In the genomic region with DNA sequence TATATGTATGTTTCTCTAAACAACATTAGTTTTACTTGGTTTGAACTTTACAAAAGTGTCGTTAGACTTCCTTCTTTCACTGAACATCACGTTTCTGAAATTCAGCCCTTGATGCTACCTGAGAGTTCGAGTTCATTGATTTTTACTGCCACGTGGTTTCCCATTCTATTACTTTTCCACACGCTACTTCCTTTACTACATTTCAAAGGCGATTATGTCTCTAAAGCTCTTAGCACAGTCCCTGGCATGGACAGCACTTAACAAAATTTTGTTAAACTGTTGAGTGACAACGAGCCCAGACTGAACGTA, we compare ENCODE assay signal across 8 cellular contexts. TPM values are rescaled to one million over a fixed set of nuclear protein-coding genes. Genes with fewer than 3 reads are reported as not detected.
DNase-seq lines count a peak whose midpoint lies in the region; ATAC-seq, FAIRE-seq and TF ChIP-seq lines count a peak whose summit lies in the region.

No MANE protein-coding gene starts in this region.

- no peak for FAIRE-seq in H54 (lab: Jason Lieb, UNC)

- H3K4me3 ChIP-seq in astrocyte of the spinal cord (ENCODE audit: low read depth, low read length), result peak overlapping the region; percentile 93

- ATAC-seq in HG02870 (IDR thresholded peaks at IDR 0.05; ENCODE audit: unreplicated experiment), result peak; percentile 9
- no peak for ATAC-seq in natural killer cell
- no peak for ATAC-seq in HG03095 (IDR thresholded peaks at IDR 0.05; ENCODE audit: unreplicated experiment)

- H3K36me3 Mint-ChIP-seq in Calu3 (ENCODE audit: insufficient read depth, unreplicated experiment) (peaks cover 14% of the 10 kb centered on the region), natural killer cell (no peaks in the 10 kb centered on the region)

- TF ChIP-seq CTCF in Calu3 (IDR thresholded peaks at IDR 0.05; ENCODE audit: unreplicated experiment), result no peak
- TF ChIP-seq CTCF in astrocyte of the spinal cord (IDR thresholded peaks at IDR 0.05; ENCODE audit: low read depth, low read length), result no peak
- no peak for TF ChIP-seq CTCF in natural killer cell (IDR thresholded peaks at IDR 0.05)

- H3K27ac Mint-ChIP-seq in Calu3 (ENCODE audit: unreplicated experiment) (peak overlapping the region; percentile 77), natural killer cell (peak overlapping the region; percentile 17 to 91)

- H3K27me3 Mint-ChIP-seq in Calu3 (ENCODE audit: unreplicated experiment) (no peaks in the 10 kb centered on the region), natural killer cell (ENCODE audit: low read depth in 2 of 2) (no peaks in the 10 kb centered on the region)

- DNase-seq in Calu3, result no peak
- no peak for DNase-seq in astrocyte of the spinal cord (ENCODE audit: low read depth, low spot score)
- no peak for DNase-seq in natural killer cell
- DNase-seq in NCI-H526 treated with DMSO at 0.1 percent for 48 hours (lab: John Stamatoyannopoulos, UW), result no peak
- DNase-seq in GM03348 (ENCODE audit: low spot score), result no peak
- DNase-seq in H54 (ENCODE audit: insufficient read length, low spot score), result no peak

- peaks cover 21% of the 10 kb centered on the region for H3K4me1 Mint-ChIP-seq in Calu3 (ENCODE audit: low read depth, unreplicated experiment)
- peaks cover 13 to 29% of the 10 kb centered on the region in 2 donors for H3K4me1 Mint-ChIP-seq in natural killer cell

- H3K4me3 Mint-ChIP-seq in Calu3 (ENCODE audit: low read depth, unreplicated experiment) (peak overlapping the region; percentile 95), natural killer cell (peak overlapping the region; percentile 91)

- intact Hi-C loops in Calu3 (cut with micrococcal nuclease; ENCODE audit: unreplicated experiment), result loop anchor here (2.0 kb wide), 1 partner anchor 18 kb away; no protein-coding TSS in a partner anchor
- intact Hi-C loops in natural killer cell (cut with micrococcal nuclease), result loop anchor here (1.0 to 2.0 kb wide), 3 partner anchors 16 to 36 kb away; partner anchors contain the start of gene ARHGAP17

- BruUV-seq in Calu3 (replicated peaks; lab: Mats Ljungman, UMichigan), result no TSS peak

- no peak for TF ChIP-seq POLR2A in H54 (IDR thresholded peaks at IDR 0.05; ENCODE audit: low read depth, low read length)

- CTCF ChIA-PET in Calu3 (lab: Charles Lee), result interaction anchor here (0.6 to 1.9 kb wide), 9 partner anchors 10 to 263 kb away, joined by 3 to 8 read pairs (median 3); no protein-coding TSS in a partner anchor

- H3K9me3 Mint-ChIP-seq in Calu3 (ENCODE audit: low read depth, unreplicated experiment) (no peaks in the 10 kb centered on the region), natural killer cell (no peaks in the 10 kb centered on the region)

- in situ Hi-C loops in astrocyte of the spinal cord (cut with HindIII; ENCODE audit: low sequenced_read_pairs), result no loop called here

RNA-seq across cellular contexts. Expression of gene ARHGAP17, which starts 15.9 kb away (rescaled TPM):
- total RNA-seq in Calu3 (2022) (67.2 and 85.6 TPM in 2 replicates), natural killer cell (10 to 100 TPM; 67.0 to 85.7 (median 84.7) TPM)
